ENCODE assay signal across 9 cellular contexts in genomic region chr1:85527145-85527544, GRCh38. TPM values are rescaled to one million over a fixed set of nuclear protein-coding genes. Genes with fewer than 3 reads are reported as not detected.
DNase-seq lines count a peak whose midpoint lies in the region; ATAC-seq, FAIRE-seq and TF ChIP-seq lines count a peak whose summit lies in the region.
"Not testable (repeated sequence)": the region's sequence is repeated elsewhere in the genome, so short reads cannot be mapped to it uniquely, and the experiment has no call there.
"Had no signal": no experiment of that assay in that cellular context is flagged by ENCODE, and none has a peak within 500 bp of the region (broad histone marks: within the 10 kb centered on the region; RNA-seq: fewer than 3 reads in every experiment).

No MANE protein-coding gene starts in this region.

- POLR2A ChIA-PET in HepG2 (lab: Yijun Ruan, JAX): not testable (repeated sequence)

- H3K4me3 ChIP-seq in HUES64 (ENCODE audit: low read length); HepG2 (replicated peaks in 1 of 3; ENCODE audit: insufficient read depth in 1 of 3, low read depth in 2 of 3, low read length in 3 of 3); upper lobe of right lung: not testable (repeated sequence)
- H3K4me3 ChIP-seq in SK-N-MC: peak overlapping the region; percentile 42; the same call in 1 of the 2 replicates

- not testable (repeated sequence) for H4K20me1 ChIP-seq in HepG2 (ENCODE audit: insufficient read depth, low read length)

- TF ChIP-seq RAD21 in HepG2 (CRISPR knock-in tag; IDR thresholded peaks at IDR 0.05): not testable (repeated sequence)

- H3K9me3 ChIP-seq in HUES64 (ENCODE audit: insufficient read depth, low read depth, low read length); SK-N-MC (ENCODE audit: low read depth, low read length); HepG2 (ENCODE audit: low read length); upper lobe of right lung: not testable (repeated sequence)

- not testable (repeated sequence) for H3K4me2 ChIP-seq in HepG2 (ENCODE audit: low read depth, low read length)

- peaks cover 32% of the 10 kb centered on the region for H3K4me1 Mint-ChIP-seq in chondrocyte (ENCODE audit: low read depth)

- in situ Hi-C loops in HepG2 (cut with HindIII; ENCODE audit: extremely low pct_ligation_motif_present, low pct_unique_long_range_greater_than_20kb): not testable (repeated sequence)

- peak; percentile 59 for ATAC-seq in HepG2
- peak; percentile 80 for ATAC-seq in upper lobe of right lung

- H2AFZ ChIP-seq in HepG2 (ENCODE audit: low read length): not testable (repeated sequence)

- CTCF ChIA-PET in HepG2 (lab: Yijun Ruan, JAX; ENCODE audit: low intra/inter-chr PET ratio, low total read pairs): not testable (repeated sequence)

- not testable (repeated sequence) for TF ChIP-seq EP300 in HepG2 (IDR thresholded peaks at IDR 0.05; ENCODE audit: low read depth in 2 of 2, low read length in 2 of 2); HepG2 (CRISPR knock-in tag; IDR thresholded peaks at IDR 0.05; ENCODE audit: borderline replicate concordance)

- 21% methylated on average over 3 of the region's 4 CpGs for WGBS in HUES64
- WGBS in HepG2 (ENCODE audit: low lambda C conversion rate): 3% methylated on average over 4 of the region's 4 CpGs

- peak overlapping the region; percentile 42; the same call in 1 of the 2 replicates for H3K27ac ChIP-seq in HUES64 (ENCODE audit: low read depth, low read length)
- H3K27ac ChIP-seq in SK-N-MC; HepG2 (ENCODE audit: extremely low read length, insufficient read depth, low read length); upper lobe of right lung: not testable (repeated sequence)

- peak overlapping the region; percentile 79 for H3K27ac Mint-ChIP-seq in chondrocyte (ENCODE audit: unreplicated experiment)

- not testable (repeated sequence) for BruUV-seq in HepG2 (replicated peaks; lab: Mats Ljungman, UMichigan)

- not testable (repeated sequence) for TF ChIP-seq CTCF in chondrocyte (IDR thresholded peaks at IDR 0.05); HepG2 (CRISPR knock-in tag; IDR thresholded peaks at IDR 0.05); upper lobe of right lung (IDR thresholded peaks at IDR 0.05)

- not testable (repeated sequence) for H3K79me2 ChIP-seq in HepG2 (ENCODE audit: insufficient read depth, low read length)

- intact Hi-C loops in HepG2 (cut with micrococcal nuclease; ENCODE audit: unreplicated experiment); posterior cingulate gyrus (cut with DNase I); upper lobe of right lung (cut with DNase I): not testable (repeated sequence)

- not testable (repeated sequence) for H3K9me3 Mint-ChIP-seq in chondrocyte (ENCODE audit: low read depth)

- H3K4me3 Mint-ChIP-seq in chondrocyte (ENCODE audit: unreplicated experiment): not testable (repeated sequence)

- TF ChIP-seq POLR2A in HepG2 (IDR thresholded peaks at IDR 0.05; ENCODE audit: insufficient read depth in 1 of 2, low read depth in 2 of 2, low read length in 2 of 2): not testable (repeated sequence)

- H3K36me3 Mint-ChIP-seq in chondrocyte (ENCODE audit: low read depth): not testable (repeated sequence)

- H3K36me3 ChIP-seq in HUES64 (ENCODE audit: insufficient read depth, low read length); SK-N-MC (ENCODE audit: insufficient read depth, low read length); HepG2 (replicated peaks in 1 of 2; ENCODE audit: control insufficient read depth in 1 of 2, insufficient read depth in 2 of 2, low read length in 2 of 2); upper lobe of right lung: not testable (repeated sequence)

- H3K4me1 ChIP-seq in HUES64 (ENCODE audit: insufficient read depth, low read length); HepG2 (ENCODE audit: insufficient read depth, low read length); upper lobe of right lung: not testable (repeated sequence)

- not testable (repeated sequence) for H3K9ac ChIP-seq in HUES64 (ENCODE audit: low read depth, low read length); SK-N-MC (ENCODE audit: insufficient read length); HepG2 (ENCODE audit: insufficient read depth, low read depth, low read length)

- not testable (repeated sequence) for H3K27me3 ChIP-seq in HUES64 (ENCODE audit: insufficient read depth, low read length); HepG2 (ENCODE audit: control insufficient read depth in 1 of 2, insufficient read depth in 2 of 2, low read length in 2 of 2); upper lobe of right lung

- DNase-seq in DMS53 (lab: John Stamatoyannopoulos, UW): peak; percentile 33
- DNase-seq in SK-N-MC (ENCODE audit: low read depth, low spot score): not testable (repeated sequence)
- peak; percentile 96 for DNase-seq in chondrocyte (ENCODE audit: low spot score)
- DNase-seq in glomerular endothelial cell (ENCODE audit: extremely low read depth, low read depth, low spot score): peak; percentile 45
- DNase-seq in HepG2 (ENCODE audit: low spot score): peak; percentile 23
- peak; percentile 19 to 91 (median 46) for DNase-seq in posterior cingulate gyrus
- DNase-seq in upper lobe of right lung: peak; percentile 80

- H3K27me3 Mint-ChIP-seq in chondrocyte (ENCODE audit: low read depth): not testable (repeated sequence)

- not testable (repeated sequence) for FAIRE-seq in HepG2 (lab: Jason Lieb, UNC)

RNA-seq across cellular contexts. Expression of gene CCN1, which starts 53.4 kb away (rescaled TPM):
- 35.5 TPM for polyA plus RNA-seq in HUES64 (2013, experiment 1 of 2)
- polyA plus RNA-seq in HUES64 (2013, experiment 2 of 2): 36.1 TPM
- total RNA-seq in chondrocyte: 523 to 556 TPM (median 539 TPM) in 3 replicates
- 274 and 577 TPM in 2 replicates for total RNA-seq in glomerular endothelial cell
- 1.2 and 2.6 TPM in 2 replicates for total RNA-seq in HepG2 (2016; rRNA removed; fragmentation: Illumina TruSeq; extraction: Trizol)
- 0.30 and 0.35 TPM in 2 replicates for total RNA-seq in HepG2 (2016; cell fraction: cytosol; rRNA removed; fragmentation: Illumina TruSeq; extraction: Trizol; ENCODE audit: low read depth)
- 1.3 and 2.6 TPM in 2 replicates for total RNA-seq in HepG2 (2016; cell fraction: insoluble cytoplasmic fraction; rRNA removed; fragmentation: Illumina TruSeq; extraction: Trizol)
- total RNA-seq in HepG2 (2016; cell fraction: membrane; rRNA removed; fragmentation: Illumina TruSeq; extraction: Trizol): 0.96 and 1.2 TPM in 2 replicates
- total RNA-seq in HepG2 (2016; cell fraction: nucleus; rRNA removed; fragmentation: Illumina TruSeq; extraction: Trizol): 7.9 and 8.7 TPM in 2 replicates
- 12.5 and 14.9 TPM in 2 replicates for polyA plus RNA-seq in HepG2 (2011; rRNA removed)
- polyA plus RNA-seq in HepG2 (2011; cell fraction: cytosol; rRNA removed): 14.0 and 14.8 TPM in 2 replicates
- polyA plus RNA-seq in HepG2 (2011; cell fraction: nucleus; rRNA removed): 39.7 and 43.2 TPM in 2 replicates
- polyA plus RNA-seq in HepG2 (2012): 12.9 and 24.7 TPM in 2 replicates
- polyA plus RNA-seq in HepG2 (2016; cell fraction: cytosol; fragmentation: Illumina TruSeq; extraction: Trizol; ENCODE audit: low read depth): 0.79 and 0.81 TPM in 2 replicates
- 2.6 and 3.5 TPM in 2 replicates for polyA plus RNA-seq in HepG2 (2016; cell fraction: insoluble cytoplasmic fraction; fragmentation: Illumina TruSeq; extraction: Trizol; ENCODE audit: low read depth)
- 1.3 and 2.1 TPM in 2 replicates for polyA plus RNA-seq in HepG2 (2016; cell fraction: membrane; fragmentation: Illumina TruSeq; extraction: Trizol; ENCODE audit: low read depth)
- 35.0 and 36.4 TPM in 2 replicates for polyA plus RNA-seq in HepG2 (2016; cell fraction: nucleus; fragmentation: Illumina TruSeq; extraction: Trizol; ENCODE audit: insufficient read depth, low read depth)
- 6.4 and 13.6 TPM in 2 replicates for polyA minus RNA-seq in HepG2 (2011; rRNA and poly(A)+ RNA removed; ENCODE audit: low replicate concordance)
- polyA minus RNA-seq in HepG2 (2011; cell fraction: cytosol; rRNA and poly(A)+ RNA removed): 13.9 and 16.1 TPM in 2 replicates
- 23.2 TPM in 2 replicates for polyA minus RNA-seq in HepG2 (2011; cell fraction: nucleus; rRNA and poly(A)+ RNA removed)
- 120 TPM for total RNA-seq in upper lobe of right lung
- total RNA-seq: activated naive CD4-positive, alpha-beta T cell treated with anti-CD3 and anti-CD28 coated beads for 36 hours had no signal

Comparison
In these comparisons a context has a peak if more than half of its experiments do, and no peak if none do; other contexts are left out.
1. RNA of gene CCN1, which starts 53.4 kb away (total RNA-seq): 274 to 577 TPM in glomerular endothelial cell, 523 to 556 TPM in chondrocyte and 120 TPM in upper lobe of right lung (single experiment); 0.30 to 8.7 TPM in HepG2; every median in the first group is over 10 times any median in the second.